ENCODE assay signal across 1 cellular context in the genomic region with DNA sequence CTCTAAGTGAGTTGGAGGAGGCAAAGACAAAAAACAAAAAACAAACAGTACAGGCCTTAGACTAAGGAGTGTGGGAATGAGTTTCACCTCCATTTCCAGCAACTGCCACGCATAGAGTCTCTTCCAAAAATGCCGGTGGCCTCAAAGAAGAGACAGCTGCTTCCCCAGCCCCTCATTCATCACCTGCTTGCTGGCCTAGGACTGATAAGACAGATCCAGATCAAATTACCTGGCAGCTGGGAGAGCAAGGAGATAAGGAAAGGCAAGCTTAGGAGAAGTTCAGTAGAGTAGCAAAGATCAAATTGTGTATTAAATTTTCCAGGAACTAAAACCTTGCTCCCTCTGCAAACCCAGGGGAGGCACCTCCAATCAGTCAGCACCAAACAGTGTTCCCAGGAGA.
TF ChIP-seq lines count a peak whose summit lies in the region.

No MANE protein-coding gene starts in this region.

TF ChIP-seq in H1, 55 proteins besides CTCF, POLR2A, EP300 and RAD21:
- TF ChIP-seq TEAD4 (IDR thresholded peaks at IDR 0.05; ENCODE audit: low read depth, low read length) = no peak
- TF ChIP-seq RXRA (IDR thresholded peaks at IDR 0.05; ENCODE audit: insufficient read depth, low read depth, low read length) = no peak
- no peak for TF ChIP-seq TCF12 (IDR thresholded peaks at IDR 0.05; ENCODE audit: low read depth, low read length)
- no peak for TF ChIP-seq RFX5 (IDR thresholded peaks at IDR 0.05; ENCODE audit: borderline replicate concordance, low read depth, low read length)
- TF ChIP-seq BACH1 (IDR thresholded peaks at IDR 0.05; ENCODE audit: low read length) = no peak
- TF ChIP-seq, protein P1, sequence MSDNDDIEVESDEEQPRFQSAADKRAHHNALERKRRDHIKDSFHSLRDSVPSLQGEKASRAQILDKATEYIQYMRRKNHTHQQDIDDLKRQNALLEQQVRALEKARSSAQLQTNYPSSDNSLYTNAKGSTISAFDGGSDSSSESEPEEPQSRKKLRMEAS (IDR thresholded peaks at IDR 0.05) = no peak
- TF ChIP-seq CHD1 (IDR thresholded peaks at IDR 0.05; ENCODE audit: low read depth, low read length) = no peak
- no peak for TF ChIP-seq SAP30 (IDR thresholded peaks at IDR 0.05; ENCODE audit: insufficient read depth, insufficient replicate concordance, low read length)
